9 cellular contexts compared by ENCODE assay signal in the genomic region with DNA sequence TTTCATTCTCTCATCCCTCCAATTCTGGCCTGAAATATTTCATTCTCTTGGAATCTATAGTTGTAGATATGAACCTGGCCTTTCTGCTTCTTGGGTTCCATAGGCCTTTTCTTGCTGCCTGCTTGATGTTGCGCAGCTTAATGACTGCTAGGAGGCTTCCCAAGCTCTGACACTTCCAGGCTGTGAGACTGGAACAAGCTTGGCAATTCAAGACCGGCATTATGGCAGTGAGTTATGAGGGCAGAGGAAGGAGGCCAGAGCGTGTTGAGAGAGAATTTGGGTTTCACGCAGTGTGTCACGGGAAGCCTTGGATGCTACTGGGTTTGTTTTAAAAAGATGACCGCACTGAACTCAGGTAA. TPM values are rescaled to one million over a fixed set of nuclear protein-coding genes. Genes with fewer than 3 reads are reported as not detected.
DNase-seq lines count a peak whose midpoint lies in the region; ATAC-seq, FAIRE-seq and TF ChIP-seq lines count a peak whose summit lies in the region.
"Had no signal": no experiment of that assay in that cellular context is flagged by ENCODE, and none has a peak within 500 bp of the region (broad histone marks: within the 10 kb centered on the region; RNA-seq: fewer than 3 reads in every experiment).

No MANE protein-coding gene starts in this region.

- peaks cover 10 to 18% of the 10 kb centered on the region in 2 experiments for H4K20me1 ChIP-seq in H1 (replicated peaks in 1 of 2; ENCODE audit: control insufficient read depth in 1 of 2, insufficient read depth in 2 of 2, low read length in 2 of 2)

- H3K4me3 Mint-ChIP-seq in CD4-positive, alpha-beta T cell = peak overlapping the region; percentile 89

- H3K9me3 Mint-ChIP-seq in CD4-positive, alpha-beta T cell = no peaks in the 10 kb centered on the region

- peaks cover 3% of the 10 kb centered on the region; the same call in 1 of the 2 replicates for H3K23me2 ChIP-seq in H1 (ENCODE audit: low read depth, low read length)

- H3K4me1 Mint-ChIP-seq in CD4-positive, alpha-beta T cell (ENCODE audit: low read depth) = peaks cover 43% of the 10 kb centered on the region

- no peak overlapping the region for H4K5ac ChIP-seq in H1 (ENCODE audit: insufficient read length, low read depth, low read length)

- H2BK15ac ChIP-seq in H1 (ENCODE audit: low read length) = no peak overlapping the region

- no peak overlapping the region for H4K8ac ChIP-seq in H1 (ENCODE audit: extremely low read depth, insufficient read depth, low read length)

- H2AFZ ChIP-seq in H1 (ENCODE audit: low read length) (no peak overlapping the region), neuron (ENCODE audit: low read depth, low read length) (no peak overlapping the region)

- TF ChIP-seq POLR2A in H1 (IDR thresholded peaks at IDR 0.05; ENCODE audit: control extremely low read depth in 1 of 2, low read depth in 2 of 2, low read length in 2 of 2) = no peak

- intact Hi-C loops in CD4-positive, alpha-beta T cell (cut with DNase I, micrococcal nuclease) = loop anchor here in 1 of 2 experiments (2.0 kb wide), 1 partner anchor 29 kb away; a partner anchor contains a TSS
- intact Hi-C loops in Panc1 (cut with micrococcal nuclease; ENCODE audit: unreplicated experiment) = no loop called here

- H3K27me3 ChIP-seq in CD4-positive, alpha-beta T cell (ENCODE audit: control insufficient read depth, insufficient read depth, low read length) = no peaks in the 10 kb centered on the region
- H3K27me3 ChIP-seq in Panc1 (ENCODE audit: control insufficient read depth, insufficient read depth, low read length) (no peaks in the 10 kb centered on the region), H1 (replicated peaks in 1 of 4; ENCODE audit: control insufficient read depth in 3 of 4, extremely low read depth in 1 of 4, insufficient read depth in 3 of 4, low read length in 3 of 4) (no peaks in the 10 kb centered on the region), neuron (ENCODE audit: insufficient read depth, low read length) (no peaks in the 10 kb centered on the region)

- POLR2A ChIA-PET in CD4-positive, alpha-beta T cell (lab: Charles Lee) = interaction anchor here (0.8 to 4.9 kb wide), 2 partner anchors 29 to 95 kb away, joined by 3 to 23 read pairs; a partner anchor contains a TSS
- POLR2A ChIA-PET in Panc1 (lab: Charles Lee) (no interaction called here), H1 (lab: Charles Lee; ENCODE audit: partially characterized antibody) (interaction anchor here (0.6 to 4.5 kb wide), 8 partner anchors 11 to 198 kb away, joined by 3 to 23 read pairs (median 4); a partner anchor contains a TSS)

- H3K4me2 ChIP-seq in H1 (ENCODE audit: insufficient read depth in 1 of 2, low read depth in 2 of 2, low read length in 2 of 2) = peak overlapping the region; percentile 67 to 80

- H3K36me3 Mint-ChIP-seq in CD4-positive, alpha-beta T cell (ENCODE audit: low read depth) = peaks cover 38% of the 10 kb centered on the region

- peak overlapping the region; percentile 70 for H3K27ac Mint-ChIP-seq in CD4-positive, alpha-beta T cell

- no peak for TF ChIP-seq RAD21 in H1 (IDR thresholded peaks at IDR 0.05 in 1 of 2, conservative IDR thresholded peaks at IDR 0.05 in 1 of 2; ENCODE audit: low read depth in 2 of 2, low read length in 2 of 2)

- CTCF ChIA-PET in CD4-positive, alpha-beta T cell (lab: Charles Lee) = interaction anchor here (0.6 to 1.3 kb wide), 3 partner anchors 29 to 109 kb away, joined by 3 read pairs; no protein-coding TSS in a partner anchor
- CTCF ChIA-PET in Panc1 (lab: Charles Lee) = interaction anchor here (0.7 kb wide), 1 partner anchor 80 kb away, joined by 4 read pairs; no protein-coding TSS in a partner anchor
- CTCF ChIA-PET in H1 (lab: Charles Lee; ENCODE audit: partially characterized antibody) = interaction anchor here (0.8 to 4.5 kb wide), 6 partner anchors 12 to 250 kb away, joined by 3 to 12 read pairs (median 3); no protein-coding TSS in a partner anchor

- H3K23ac ChIP-seq in H1 (ENCODE audit: insufficient read length) = no peak overlapping the region

- no peak overlapping the region for H2AK5ac ChIP-seq in H1 (ENCODE audit: low read depth, low read length)

- H3K27me3 Mint-ChIP-seq in CD4-positive, alpha-beta T cell = no peaks in the 10 kb centered on the region

- H2BK20ac ChIP-seq in H1 (ENCODE audit: low read length) = no peak overlapping the region

- no TSS peak for BruUV-seq in Panc1 (replicated peaks; lab: Mats Ljungman, UMichigan)

- DNase-seq in CD4-positive, alpha-beta T cell = no peak
- DNase-seq in Panc1 (ENCODE audit: low read depth, low spot score) (no peak), H1 (ENCODE audit: low read depth in 1 of 2, low spot score in 2 of 2) (no peak), UCSD-AML1 (lab: John Stamatoyannopoulos, UW; ENCODE audit: unreplicated experiment) (no peak), DMS79 treated with DMSO at 0.1 percent for 48 hours (lab: John Stamatoyannopoulos, UW) (no peak), pons (ENCODE audit: low spot score) (no peak), LoVo (ENCODE audit: low spot score) (no peak)

- H3K4me3 ChIP-seq in Panc1 (ENCODE audit: low read depth in 2 of 2, low read length in 2 of 2) (peak overlapping the region; percentile 55 to 74), H1 (ENCODE audit: extremely low read depth in 1 of 4, insufficient read depth in 2 of 4, low read depth in 3 of 4, low read length in 4 of 4) (peak overlapping the region; percentile 57 to 78 (median 60); a peak in 7 of 8 replicates), neuron (ENCODE audit: low read length) (peak overlapping the region; percentile 86)

- no peak overlapping the region for H2BK12ac ChIP-seq in H1 (ENCODE audit: low read depth, low read length)

- 38% methylated on average over 6 of the region's 6 CpGs; no CpG with 5 or more reads in 1 of the 2 experiments for WGBS in H1 (ENCODE audit: extremely low coverage in 1 of 2, insufficient coverage in 1 of 2, insufficient read length in 1 of 2, insufficient replicate concordance in 2 of 2, low coverage in 1 of 2, low lambda C conversion rate in 2 of 2, missing lambda C conversion rate in 1 of 2), 2 experiments

- H3K9ac ChIP-seq in H1 (replicated peaks in 1 of 4; ENCODE audit: extremely low read depth in 1 of 4, low read depth in 3 of 4, low read length in 3 of 4) = no peak overlapping the region; a peak in 1 of 7 replicates

- TF ChIP-seq CTCF in CD4-positive, alpha-beta T cell (IDR thresholded peaks at IDR 0.05) = no peak
- no peak for TF ChIP-seq CTCF in Panc1 (IDR thresholded peaks at IDR 0.05)
- no peak for TF ChIP-seq CTCF in H1 (IDR thresholded peaks at IDR 0.05; ENCODE audit: control extremely low read depth in 1 of 3, insufficient read depth in 1 of 3, low read depth in 1 of 3, low read length in 3 of 3)

- no peak overlapping the region for H3K4ac ChIP-seq in H1 (replicated peaks; ENCODE audit: insufficient read length, low read depth, low read length)

- H3K79me2 ChIP-seq in H1 (ENCODE audit: control insufficient read depth in 1 of 2, insufficient read depth in 2 of 2, low read length in 2 of 2) = peaks cover 3 to 31% of the 10 kb centered on the region in 2 experiments; a peak in 2 of 4 replicates

- no peak for TF ChIP-seq EP300 in H1 (IDR thresholded peaks at IDR 0.05; ENCODE audit: borderline replicate concordance in 1 of 2, low read depth in 2 of 2, low read length in 2 of 2)

- peaks cover 16% of the 10 kb centered on the region; the same call in 1 of the 2 replicates for H3K79me1 ChIP-seq in H1 (ENCODE audit: low read depth, low read length)

- H3K14ac ChIP-seq in H1 (ENCODE audit: insufficient read length) = no peak overlapping the region

- H2BK120ac ChIP-seq in H1 (replicated peaks; ENCODE audit: low read depth, low read length) = no peak overlapping the region

- H3K36me3 ChIP-seq in Panc1 (ENCODE audit: control insufficient read depth, insufficient read depth, low read length) (peaks cover 12% of the 10 kb centered on the region), H1 (ENCODE audit: control insufficient read depth in 2 of 4, insufficient read depth in 4 of 4, low read length in 3 of 4) (peaks cover 5 to 16% (median 8%) of the 10 kb centered on the region in 4 experiments), neuron (ENCODE audit: insufficient read depth, low read length) (peaks cover 29% of the 10 kb centered on the region)

- no peak overlapping the region for H3K18ac ChIP-seq in H1 (ENCODE audit: extremely low read depth, low read length)

- no peak for FAIRE-seq in H1 (lab: Jason Lieb, UNC)

- H4K91ac ChIP-seq in H1 (replicated peaks; ENCODE audit: insufficient read length, low read length) = no peak overlapping the region

- H3K27ac ChIP-seq in CD4-positive, alpha-beta T cell (ENCODE audit: low read depth, low read length) = no peak overlapping the region
- H3K27ac ChIP-seq in Panc1 (ENCODE audit: low read length) (peak overlapping the region; percentile 59; the same call in 1 of the 2 replicates), H1 (ENCODE audit: low read depth, low read length) (no peak overlapping the region)

- H3K4me1 ChIP-seq in Panc1 (ENCODE audit: control insufficient read depth, insufficient read depth, low read length) = peaks cover 19% of the 10 kb centered on the region
- H3K4me1 ChIP-seq in H1 (replicated peaks in 1 of 4; ENCODE audit: control insufficient read depth in 3 of 4, insufficient read depth in 4 of 4, low read length in 3 of 4) = peaks cover 0 to 6% (median 4%) of the 10 kb centered on the region in 4 experiments; a peak in 4 of 7 replicates
- H3K4me1 ChIP-seq in neuron (ENCODE audit: insufficient read depth, low read length) = peaks cover 13% of the 10 kb centered on the region

- in situ Hi-C loops in Panc1 (cut with HindIII; ENCODE audit: low pct_unique_long_range_greater_than_20kb, low sequenced_read_pairs) = no loop called here

- H3K9me3 ChIP-seq in CD4-positive, alpha-beta T cell (ENCODE audit: control insufficient read depth, low read length) = no peaks in the 10 kb centered on the region
- no peaks in the 10 kb centered on the region for H3K9me3 ChIP-seq in Panc1 (ENCODE audit: control insufficient read depth, insufficient read depth, low read depth, low read length)
- H3K9me3 ChIP-seq in H1 (ENCODE audit: insufficient read depth in 2 of 2, low read depth in 1 of 2, low read length in 1 of 2) = no peaks in the 10 kb centered on the region
- H3K9me3 ChIP-seq in neuron (ENCODE audit: low read length) = no peaks in the 10 kb centered on the region

- no peak overlapping the region for H3K56ac ChIP-seq in H1 (replicated peaks; ENCODE audit: insufficient read length, low read depth, low read length)

- no peak overlapping the region for H2BK5ac ChIP-seq in H1 (ENCODE audit: low read depth, low read length)

- ATAC-seq in CD4-positive, alpha-beta T cell (ENCODE audit: poor library complexity) = no peak
- ATAC-seq in Panc1 = peak; percentile 12

RNA-seq across cellular contexts. Expression of a gene that starts 0.9 kb away (rescaled TPM):
- 10 to 100 TPM; 21.4 to 22.5 TPM for total RNA-seq in CD4-positive, alpha-beta T cell
- total RNA-seq in Panc1 (2021; ENCODE audit: unreplicated experiment) = 59.5 TPM
- 53.2 TPM for polyA plus RNA-seq in Panc1 (2012; ENCODE audit: insufficient read length)
- 31.2 and 32.8 TPM in 2 replicates for total RNA-seq in H1 (2021; fragmentation: NEBNext Ultra II Directional; extraction: Animal tissue kit (Norgen Biotek cat#: 25700))
- 19.2 and 25.0 TPM in 2 replicates for polyA plus RNA-seq in H1 (2011; rRNA removed)
- polyA plus RNA-seq in H1 (2011; cell fraction: cytosol; rRNA removed) = 22.5 TPM
- 27.7 TPM for polyA plus RNA-seq in H1 (2011; cell fraction: nucleus; rRNA removed)
- polyA plus RNA-seq in H1 (2012, experiment 1 of 2) = 21.6 to 26.2 TPM (median 23.4 TPM) in 4 replicates
- polyA plus RNA-seq in H1 (2012, experiment 2 of 2) = 21.6 TPM
- polyA plus RNA-seq in H1 (2013, experiment 1 of 2) = 15.5 TPM
- polyA plus RNA-seq in H1 (2013, experiment 2 of 2) = 16.2 TPM
- polyA minus RNA-seq in H1 (2011; rRNA and poly(A)+ RNA removed) = 25.3 and 25.7 TPM in 2 replicates
- polyA minus RNA-seq in H1 (2011; cell fraction: cytosol; rRNA and poly(A)+ RNA removed) = 19.9 TPM
- polyA minus RNA-seq in H1 (2011; cell fraction: nucleus; rRNA and poly(A)+ RNA removed) = 13.3 TPM

RNA-seq across cellular contexts. Expression of a gene that starts 28.9 kb away (rescaled TPM):
- 10 to 100 TPM; 15.1 to 15.3 TPM for total RNA-seq in CD4-positive, alpha-beta T cell
- 113 TPM for total RNA-seq in Panc1 (2021; ENCODE audit: unreplicated experiment)
- polyA plus RNA-seq in Panc1 (2012; ENCODE audit: insufficient read length) = 128 TPM
- total RNA-seq in H1 (2021; fragmentation: NEBNext Ultra II Directional; extraction: Animal tissue kit (Norgen Biotek cat#: 25700)) = 77.1 and 78.1 TPM in 2 replicates
- 80.2 and 96.5 TPM in 2 replicates for polyA plus RNA-seq in H1 (2011; rRNA removed)
- 101 TPM for polyA plus RNA-seq in H1 (2011; cell fraction: cytosol; rRNA removed)
- 124 TPM for polyA plus RNA-seq in H1 (2011; cell fraction: nucleus; rRNA removed)
- polyA plus RNA-seq in H1 (2012, experiment 1 of 2) = 61.9 to 82.8 TPM (median 77.6 TPM) in 4 replicates
- polyA plus RNA-seq in H1 (2012, experiment 2 of 2) = 87.8 TPM
- 57.0 TPM for polyA plus RNA-seq in H1 (2013, experiment 1 of 2)
- 55.6 TPM for polyA plus RNA-seq in H1 (2013, experiment 2 of 2)
- polyA minus RNA-seq in H1 (2011; rRNA and poly(A)+ RNA removed) = 52.5 and 67.0 TPM in 2 replicates
- polyA minus RNA-seq in H1 (2011; cell fraction: cytosol; rRNA and poly(A)+ RNA removed) = 78.2 TPM
- 31.7 TPM for polyA minus RNA-seq in H1 (2011; cell fraction: nucleus; rRNA and poly(A)+ RNA removed)

RNA-seq across cellular contexts. Expression of a gene that starts 32.7 kb away (rescaled TPM):
- total RNA-seq in CD4-positive, alpha-beta T cell = not detected
- total RNA-seq in Panc1 (2021; ENCODE audit: unreplicated experiment) = not detected
- 2.2 TPM for polyA plus RNA-seq in Panc1 (2012; ENCODE audit: insufficient read length)
- not detected in 2 replicates for total RNA-seq in H1 (2021; fragmentation: NEBNext Ultra II Directional; extraction: Animal tissue kit (Norgen Biotek cat#: 25700))
- polyA plus RNA-seq in H1 (2011; rRNA removed) = 0.05 TPM in 1 of 2 replicates, not detected in the other
- not detected for polyA plus RNA-seq in H1 (2011; cell fraction: cytosol; rRNA removed)
- polyA plus RNA-seq in H1 (2011; cell fraction: nucleus; rRNA removed) = not detected
- not detected in 4 replicates for polyA plus RNA-seq in H1 (2012, experiment 1 of 2)
- polyA plus RNA-seq in H1 (2012, experiment 2 of 2) = not detected
- polyA plus RNA-seq in H1 (2013, experiment 1 of 2) = not detected
- polyA plus RNA-seq in H1 (2013, experiment 2 of 2) = not detected
- polyA minus RNA-seq in H1 (2011; rRNA and poly(A)+ RNA removed) = not detected in 2 replicates
- not detected for polyA minus RNA-seq in H1 (2011; cell fraction: cytosol; rRNA and poly(A)+ RNA removed)
- not detected for polyA minus RNA-seq in H1 (2011; cell fraction: nucleus; rRNA and poly(A)+ RNA removed)
- total RNA-seq: renal cortical epithelial cell had no signal
